ENCODE assay signal across 8 cellular contexts in genomic region chr2:54724560-54725342, GRCh38. TPM values are rescaled to one million over a fixed set of nuclear protein-coding genes. Genes with fewer than 3 reads are reported as not detected.
DNase-seq lines count a peak whose midpoint lies in the region; ATAC-seq and TF ChIP-seq lines count a peak whose summit lies in the region.

No MANE protein-coding gene starts in this region.

- peak; percentile 37 for DNase-seq in ELR (ENCODE audit: low read depth)
- peak; percentile 80 for DNase-seq in Karpas-422
- peak; percentile 32 for DNase-seq in activated CD8-positive, alpha-beta memory T cell treated with anti-CD3 and anti-CD28 coated beads, Interleukin-2, amount 50 U/mL, for 4 hours
- DNase-seq in foreskin fibroblast: peak in 1 of 2 donors; percentile 41
- peak; percentile 22 for DNase-seq in occipital lobe (lab: John Stamatoyannopoulos, UW)

- ATAC-seq in GM18867 (IDR thresholded peaks at IDR 0.05; ENCODE audit: unreplicated experiment): no peak
- ATAC-seq in HG03571 (IDR thresholded peaks at IDR 0.05; ENCODE audit: unreplicated experiment): no peak
- no peak for ATAC-seq in GM21576 (IDR thresholded peaks at IDR 0.05; ENCODE audit: unreplicated experiment)

- no peak for TF ChIP-seq CTCF in foreskin fibroblast (IDR thresholded peaks at IDR 0.05; ENCODE audit: low read depth, low read length)

- H3K27me3 ChIP-seq in Karpas-422 (ENCODE audit: low read length): no peaks in the 10 kb centered on the region

- peak overlapping the region; percentile 91 for H3K4me3 ChIP-seq in Karpas-422 (ENCODE audit: low read length)
- peak overlapping the region; percentile 75 to 91 for H3K4me3 ChIP-seq in foreskin fibroblast (ENCODE audit: low read depth in 1 of 2, low read length in 2 of 2)

- no peak overlapping the region for H2AFZ ChIP-seq in Karpas-422 (ENCODE audit: low read length)

- H3K79me2 ChIP-seq in Karpas-422 (ENCODE audit: low read length): peaks cover 59% of the 10 kb centered on the region

- no peaks in the 10 kb centered on the region for H3K9me2 ChIP-seq in Karpas-422 (replicated peaks; ENCODE audit: insufficient read depth, low read length)

- H4K20me1 ChIP-seq in Karpas-422 (ENCODE audit: insufficient read depth, low read depth, low read length): no peaks in the 10 kb centered on the region

- H3K27ac ChIP-seq in Karpas-422 (ENCODE audit: low read length): peak overlapping the region; percentile 89

- H3K9ac ChIP-seq in Karpas-422 (ENCODE audit: low read length): peak overlapping the region; percentile 92

- no peaks in the 10 kb centered on the region for H3K9me3 ChIP-seq in Karpas-422 (ENCODE audit: low read length)

- peak overlapping the region; percentile 95 for H3K4me2 ChIP-seq in Karpas-422 (ENCODE audit: low read depth, low read length, poor library complexity, severe bottlenecking)

- peaks cover 38% of the 10 kb centered on the region for H3K4me1 ChIP-seq in Karpas-422 (ENCODE audit: low read length)

- peaks cover 36% of the 10 kb centered on the region for H3K36me3 ChIP-seq in Karpas-422 (ENCODE audit: insufficient read depth, low read length)

RNA-seq across cellular contexts. Expression of gene EML6, which starts 1.3 kb away (rescaled TPM):
- total RNA-seq in Karpas-422 (2014; rRNA removed; shearing (Covaris generic); ENCODE audit: low replicate concordance): 133 and 187 TPM in 2 replicates
- total RNA-seq in occipital lobe: 12.9 TPM
